Comparison of ENCODE assay signal across 1 cellular context in the genomic region with DNA sequence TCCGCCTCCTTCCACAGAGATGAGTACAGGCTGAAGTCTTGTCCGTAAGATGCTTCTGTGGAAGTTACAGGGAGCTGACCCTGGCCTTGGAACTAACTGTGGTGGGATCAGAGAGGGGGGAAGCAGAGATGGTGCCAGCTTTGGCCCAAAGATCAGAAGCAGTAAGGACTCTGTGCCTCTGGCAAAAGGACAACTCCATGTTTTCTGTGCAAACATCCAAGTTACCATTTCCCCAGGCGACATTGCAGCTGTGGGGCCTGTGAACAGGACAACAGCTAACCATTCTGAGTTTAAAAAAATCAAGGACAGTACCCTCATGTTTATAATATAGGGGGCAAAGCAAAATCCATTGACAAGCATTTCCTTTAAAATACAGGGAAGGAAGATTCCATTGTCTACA.
TF ChIP-seq lines count a peak whose summit lies in the region.

No MANE protein-coding gene starts in this region.

TF ChIP-seq in HepG2, 621 proteins besides CTCF, POLR2A, EP300 and RAD21 (continued from another document and continues in another):
- TF ChIP-seq ZMYM3 (CRISPR knock-in tag; IDR thresholded peaks at IDR 0.05) = 0 out of 2 replicates have a peak, but pooled peaks have one; percentile 7
- TF ChIP-seq ZFYVE20 (CRISPR knock-in tag; IDR thresholded peaks at IDR 0.05; ENCODE audit: borderline replicate concordance, low read depth) = no peak
- TF ChIP-seq, protein P1, sequence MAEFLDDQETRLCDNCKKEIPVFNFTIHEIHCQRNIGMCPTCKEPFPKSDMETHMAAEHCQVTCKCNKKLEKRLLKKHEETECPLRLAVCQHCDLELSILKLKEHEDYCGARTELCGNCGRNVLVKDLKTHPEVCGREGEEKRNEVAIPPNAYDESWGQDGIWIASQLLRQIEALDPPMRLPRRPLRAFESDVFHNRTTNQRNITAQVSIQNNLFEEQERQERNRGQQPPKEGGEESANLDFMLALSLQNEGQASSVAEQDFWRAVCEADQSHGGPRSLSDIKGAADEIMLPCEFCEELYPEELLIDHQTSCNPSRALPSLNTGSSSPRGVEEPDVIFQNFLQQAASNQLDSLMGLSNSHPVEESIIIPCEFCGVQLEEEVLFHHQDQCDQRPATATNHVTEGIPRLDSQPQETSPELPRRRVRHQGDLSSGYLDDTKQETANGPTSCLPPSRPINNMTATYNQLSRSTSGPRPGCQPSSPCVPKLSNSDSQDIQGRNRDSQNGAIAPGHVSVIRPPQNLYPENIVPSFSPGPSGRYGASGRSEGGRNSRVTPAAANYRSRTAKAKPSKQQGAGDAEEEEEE (CRISPR knock-in tag; IDR thresholded peaks at IDR 0.05; ENCODE audit: borderline replicate concordance) = no peak
- no peak for TF ChIP-seq ZNF296 (CRISPR knock-in tag; conservative IDR thresholded peaks at IDR 0.05)
- peak; percentile 48; the same call in 1 of the 2 replicates for TF ChIP-seq RXRB (CRISPR knock-in tag; IDR thresholded peaks at IDR 0.05; ENCODE audit: borderline replicate concordance)
- no peak for TF ChIP-seq ARHGAP35 (CRISPR knock-in tag; IDR thresholded peaks at IDR 0.05; ENCODE audit: borderline replicate concordance)
- no peak for TF ChIP-seq ZSCAN25 (CRISPR knock-in tag; IDR thresholded peaks at IDR 0.05)
- TF ChIP-seq ISL2 (CRISPR knock-in tag; IDR thresholded peaks at IDR 0.05) = peak; percentile 50; the same call in 1 of the 2 replicates
- 0 out of 2 replicates have a peak, but pooled peaks have one; percentile 33 for TF ChIP-seq HDAC1 (CRISPR knock-in tag; IDR thresholded peaks at IDR 0.05)
- TF ChIP-seq, protein P2, sequence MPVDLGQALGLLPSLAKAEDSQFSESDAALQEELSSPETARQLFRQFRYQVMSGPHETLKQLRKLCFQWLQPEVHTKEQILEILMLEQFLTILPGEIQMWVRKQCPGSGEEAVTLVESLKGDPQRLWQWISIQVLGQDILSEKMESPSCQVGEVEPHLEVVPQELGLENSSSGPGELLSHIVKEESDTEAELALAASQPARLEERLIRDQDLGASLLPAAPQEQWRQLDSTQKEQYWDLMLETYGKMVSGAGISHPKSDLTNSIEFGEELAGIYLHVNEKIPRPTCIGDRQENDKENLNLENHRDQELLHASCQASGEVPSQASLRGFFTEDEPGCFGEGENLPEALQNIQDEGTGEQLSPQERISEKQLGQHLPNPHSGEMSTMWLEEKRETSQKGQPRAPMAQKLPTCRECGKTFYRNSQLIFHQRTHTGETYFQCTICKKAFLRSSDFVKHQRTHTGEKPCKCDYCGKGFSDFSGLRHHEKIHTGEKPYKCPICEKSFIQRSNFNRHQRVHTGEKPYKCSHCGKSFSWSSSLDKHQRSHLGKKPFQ (CRISPR knock-in tag; IDR thresholded peaks at IDR 0.05; ENCODE audit: insufficient replicate concordance) = no peak
- peak; percentile 46; the same call in 1 of the 2 replicates for TF ChIP-seq ZNF605 (CRISPR knock-in tag; IDR thresholded peaks at IDR 0.05)
- TF ChIP-seq ZMYM2 (CRISPR knock-in tag; IDR thresholded peaks at IDR 0.05) = peak; percentile 56; the same call in 1 of the 2 replicates
- TF ChIP-seq GZF1 (CRISPR knock-in tag; IDR thresholded peaks at IDR 0.05) = peak; percentile 96
- TF ChIP-seq ZNF747 (CRISPR knock-in tag; IDR thresholded peaks at IDR 0.05; ENCODE audit: borderline replicate concordance) = no peak
- no peak for TF ChIP-seq NR1H2 (CRISPR knock-in tag; IDR thresholded peaks at IDR 0.05; ENCODE audit: borderline replicate concordance, low read depth)
- TF ChIP-seq ZNF350 (CRISPR knock-in tag; IDR thresholded peaks at IDR 0.05; ENCODE audit: borderline replicate concordance, low read depth) = no peak
- TF ChIP-seq, protein P3, sequence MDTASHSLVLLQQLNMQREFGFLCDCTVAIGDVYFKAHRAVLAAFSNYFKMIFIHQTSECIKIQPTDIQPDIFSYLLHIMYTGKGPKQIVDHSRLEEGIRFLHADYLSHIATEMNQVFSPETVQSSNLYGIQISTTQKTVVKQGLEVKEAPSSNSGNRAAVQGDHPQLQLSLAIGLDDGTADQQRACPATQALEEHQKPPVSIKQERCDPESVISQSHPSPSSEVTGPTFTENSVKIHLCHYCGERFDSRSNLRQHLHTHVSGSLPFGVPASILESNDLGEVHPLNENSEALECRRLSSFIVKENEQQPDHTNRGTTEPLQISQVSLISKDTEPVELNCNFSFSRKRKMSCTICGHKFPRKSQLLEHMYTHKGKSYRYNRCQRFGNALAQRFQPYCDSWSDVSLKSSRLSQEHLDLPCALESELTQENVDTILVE (CRISPR knock-in tag; IDR thresholded peaks at IDR 0.05) = no peak
- peak; percentile 96 for TF ChIP-seq HNF4A (CRISPR knock-in tag; IDR thresholded peaks at IDR 0.05)
- TF ChIP-seq SUZ12 (IDR thresholded peaks at IDR 0.05; ENCODE audit: low read depth, low read length) = no peak
- no peak for TF ChIP-seq FOXP1 (IDR thresholded peaks at IDR 0.05)
- peak; percentile 68 for TF ChIP-seq FOXP1 (CRISPR knock-in tag; IDR thresholded peaks at IDR 0.05)
- TF ChIP-seq NFKB2 (CRISPR knock-in tag; IDR thresholded peaks at IDR 0.05; ENCODE audit: borderline replicate concordance) = no peak
- TF ChIP-seq KLF9 (CRISPR knock-in tag; IDR thresholded peaks at IDR 0.05; ENCODE audit: low read depth) = no peak
- TF ChIP-seq TMF1 (CRISPR knock-in tag; IDR thresholded peaks at IDR 0.05; ENCODE audit: low read depth) = no peak
- TF ChIP-seq NKX3-1 (CRISPR knock-in tag; IDR thresholded peaks at IDR 0.05) = no peak
- TF ChIP-seq, protein P4, sequence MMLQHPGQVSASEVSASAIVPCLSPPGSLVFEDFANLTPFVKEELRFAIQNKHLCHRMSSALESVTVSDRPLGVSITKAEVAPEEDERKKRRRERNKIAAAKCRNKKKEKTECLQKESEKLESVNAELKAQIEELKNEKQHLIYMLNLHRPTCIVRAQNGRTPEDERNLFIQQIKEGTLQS (CRISPR knock-in tag; IDR thresholded peaks at IDR 0.05) = no peak
- TF ChIP-seq, protein P5, sequence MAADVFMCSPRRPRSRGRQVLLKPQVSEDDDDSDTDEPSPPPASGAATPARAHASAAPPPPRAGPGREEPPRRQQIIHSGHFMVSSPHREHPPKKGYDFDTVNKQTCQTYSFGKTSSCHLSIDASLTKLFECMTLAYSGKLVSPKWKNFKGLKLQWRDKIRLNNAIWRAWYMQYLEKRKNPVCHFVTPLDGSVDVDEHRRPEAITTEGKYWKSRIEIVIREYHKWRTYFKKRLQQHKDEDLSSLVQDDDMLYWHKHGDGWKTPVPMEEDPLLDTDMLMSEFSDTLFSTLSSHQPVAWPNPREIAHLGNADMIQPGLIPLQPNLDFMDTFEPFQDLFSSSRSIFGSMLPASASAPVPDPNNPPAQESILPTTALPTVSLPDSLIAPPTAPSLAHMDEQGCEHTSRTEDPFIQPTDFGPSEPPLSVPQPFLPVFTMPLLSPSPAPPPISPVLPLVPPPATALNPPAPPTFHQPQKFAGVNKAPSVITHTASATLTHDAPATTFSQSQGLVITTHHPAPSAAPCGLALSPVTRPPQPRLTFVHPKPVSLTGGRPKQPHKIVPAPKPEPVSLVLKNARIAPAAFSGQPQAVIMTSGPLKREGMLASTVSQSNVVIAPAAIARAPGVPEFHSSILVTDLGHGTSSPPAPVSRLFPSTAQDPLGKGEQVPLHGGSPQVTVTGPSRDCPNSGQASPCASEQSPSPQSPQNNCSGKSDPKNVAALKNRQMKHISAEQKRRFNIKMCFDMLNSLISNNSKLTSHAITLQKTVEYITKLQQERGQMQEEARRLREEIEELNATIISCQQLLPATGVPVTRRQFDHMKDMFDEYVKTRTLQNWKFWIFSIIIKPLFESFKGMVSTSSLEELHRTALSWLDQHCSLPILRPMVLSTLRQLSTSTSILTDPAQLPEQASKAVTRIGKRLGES (CRISPR knock-in tag; IDR thresholded peaks at IDR 0.05; ENCODE audit: borderline replicate concordance) = no peak
- TF ChIP-seq FOXK1 (CRISPR knock-in tag; IDR thresholded peaks at IDR 0.05; ENCODE audit: borderline replicate concordance, low read depth) = peak; percentile 54; the same call in 1 of the 2 replicates
- peak; percentile 28 for TF ChIP-seq YY1 (IDR thresholded peaks at IDR 0.05; ENCODE audit: insufficient read depth, insufficient replicate concordance, low read depth, low read length)
- TF ChIP-seq, protein P6, sequence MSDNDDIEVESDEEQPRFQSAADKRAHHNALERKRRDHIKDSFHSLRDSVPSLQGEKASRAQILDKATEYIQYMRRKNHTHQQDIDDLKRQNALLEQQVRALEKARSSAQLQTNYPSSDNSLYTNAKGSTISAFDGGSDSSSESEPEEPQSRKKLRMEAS (IDR thresholded peaks at IDR 0.05) = peak; percentile 52
- peak; percentile 63; the same call in 1 of the 2 replicates for TF ChIP-seq ZMYM4 (CRISPR knock-in tag; IDR thresholded peaks at IDR 0.05)
- no peak for TF ChIP-seq MBNL3 (CRISPR knock-in tag; conservative IDR thresholded peaks at IDR 0.05)
- TF ChIP-seq NFIC (IDR thresholded peaks at IDR 0.05; ENCODE audit: low read length) = 0 out of 2 replicates have a peak, but pooled peaks have one; percentile 44
- no peak for TF ChIP-seq SCMH1 (CRISPR knock-in tag; IDR thresholded peaks at IDR 0.05; ENCODE audit: borderline replicate concordance)
- TF ChIP-seq TGIF2 (CRISPR knock-in tag; IDR thresholded peaks at IDR 0.05) = no peak
- no peak for TF ChIP-seq ZFP62 (CRISPR knock-in tag; IDR thresholded peaks at IDR 0.05)
- TF ChIP-seq PITX1 (CRISPR knock-in tag; IDR thresholded peaks at IDR 0.05) = peak; percentile 58; the same call in 1 of the 2 replicates
- TF ChIP-seq, protein P7, sequence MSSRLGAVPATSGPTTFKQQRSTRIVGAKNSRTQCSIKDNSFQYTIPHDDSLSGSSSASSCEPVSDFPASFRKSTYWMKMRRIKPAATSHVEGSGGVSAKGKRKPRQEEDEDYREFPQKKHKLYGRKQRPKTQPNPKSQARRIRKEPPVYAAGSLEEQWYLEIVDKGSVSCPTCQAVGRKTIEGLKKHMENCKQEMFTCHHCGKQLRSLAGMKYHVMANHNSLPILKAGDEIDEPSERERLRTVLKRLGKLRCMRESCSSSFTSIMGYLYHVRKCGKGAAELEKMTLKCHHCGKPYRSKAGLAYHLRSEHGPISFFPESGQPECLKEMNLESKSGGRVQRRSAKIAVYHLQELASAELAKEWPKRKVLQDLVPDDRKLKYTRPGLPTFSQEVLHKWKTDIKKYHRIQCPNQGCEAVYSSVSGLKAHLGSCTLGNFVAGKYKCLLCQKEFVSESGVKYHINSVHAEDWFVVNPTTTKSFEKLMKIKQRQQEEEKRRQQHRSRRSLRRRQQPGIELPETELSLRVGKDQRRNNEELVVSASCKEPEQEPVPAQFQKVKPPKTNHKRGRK (CRISPR knock-in tag; IDR thresholded peaks at IDR 0.05) = no peak
- TF ChIP-seq ATAD3A (CRISPR knock-in tag; IDR thresholded peaks at IDR 0.05) = no peak
- TF ChIP-seq PHF21A (CRISPR knock-in tag; IDR thresholded peaks at IDR 0.05) = peak; percentile 71
- no peak for TF ChIP-seq SALL2 (CRISPR knock-in tag; IDR thresholded peaks at IDR 0.05)
- TF ChIP-seq, protein P8, sequence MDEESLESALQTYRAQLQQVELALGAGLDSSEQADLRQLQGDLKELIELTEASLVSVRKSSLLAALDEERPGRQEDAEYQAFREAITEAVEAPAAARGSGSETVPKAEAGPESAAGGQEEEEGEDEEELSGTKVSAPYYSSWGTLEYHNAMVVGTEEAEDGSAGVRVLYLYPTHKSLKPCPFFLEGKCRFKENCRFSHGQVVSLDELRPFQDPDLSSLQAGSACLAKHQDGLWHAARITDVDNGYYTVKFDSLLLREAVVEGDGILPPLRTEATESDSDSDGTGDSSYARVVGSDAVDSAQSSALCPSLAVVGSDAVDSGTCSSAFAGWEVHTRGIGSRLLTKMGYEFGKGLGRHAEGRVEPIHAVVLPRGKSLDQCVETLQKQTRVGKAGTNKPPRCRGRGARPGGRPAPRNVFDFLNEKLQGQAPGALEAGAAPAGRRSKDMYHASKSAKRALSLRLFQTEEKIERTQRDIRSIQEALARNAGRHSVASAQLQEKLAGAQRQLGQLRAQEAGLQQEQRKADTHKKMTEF (CRISPR knock-in tag; IDR thresholded peaks at IDR 0.05) = 0 out of 2 replicates have a peak, but pooled peaks have one; percentile 32
- TF ChIP-seq, protein P9, sequence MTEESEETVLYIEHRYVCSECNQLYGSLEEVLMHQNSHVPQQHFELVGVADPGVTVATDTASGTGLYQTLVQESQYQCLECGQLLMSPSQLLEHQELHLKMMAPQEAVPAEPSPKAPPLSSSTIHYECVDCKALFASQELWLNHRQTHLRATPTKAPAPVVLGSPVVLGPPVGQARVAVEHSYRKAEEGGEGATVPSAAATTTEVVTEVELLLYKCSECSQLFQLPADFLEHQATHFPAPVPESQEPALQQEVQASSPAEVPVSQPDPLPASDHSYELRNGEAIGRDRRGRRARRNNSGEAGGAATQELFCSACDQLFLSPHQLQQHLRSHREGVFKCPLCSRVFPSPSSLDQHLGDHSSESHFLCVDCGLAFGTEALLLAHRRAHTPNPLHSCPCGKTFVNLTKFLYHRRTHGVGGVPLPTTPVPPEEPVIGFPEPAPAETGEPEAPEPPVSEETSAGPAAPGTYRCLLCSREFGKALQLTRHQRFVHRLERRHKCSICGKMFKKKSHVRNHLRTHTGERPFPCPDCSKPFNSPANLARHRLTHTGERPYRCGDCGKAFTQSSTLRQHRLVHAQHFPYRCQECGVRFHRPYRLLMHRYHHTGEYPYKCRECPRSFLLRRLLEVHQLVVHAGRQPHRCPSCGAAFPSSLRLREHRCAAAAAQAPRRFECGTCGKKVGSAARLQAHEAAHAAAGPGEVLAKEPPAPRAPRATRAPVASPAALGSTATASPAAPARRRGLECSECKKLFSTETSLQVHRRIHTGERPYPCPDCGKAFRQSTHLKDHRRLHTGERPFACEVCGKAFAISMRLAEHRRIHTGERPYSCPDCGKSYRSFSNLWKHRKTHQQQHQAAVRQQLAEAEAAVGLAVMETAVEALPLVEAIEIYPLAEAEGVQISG (CRISPR knock-in tag; IDR thresholded peaks at IDR 0.05) = peak; percentile 51
- TF ChIP-seq ZNF749 (CRISPR knock-in tag; IDR thresholded peaks at IDR 0.05; ENCODE audit: borderline replicate concordance) = no peak
- TF ChIP-seq CREM (IDR thresholded peaks at IDR 0.05) = peak; percentile 59
- no peak for TF ChIP-seq CREM (CRISPR knock-in tag; IDR thresholded peaks at IDR 0.05)
- TF ChIP-seq, protein P10, sequence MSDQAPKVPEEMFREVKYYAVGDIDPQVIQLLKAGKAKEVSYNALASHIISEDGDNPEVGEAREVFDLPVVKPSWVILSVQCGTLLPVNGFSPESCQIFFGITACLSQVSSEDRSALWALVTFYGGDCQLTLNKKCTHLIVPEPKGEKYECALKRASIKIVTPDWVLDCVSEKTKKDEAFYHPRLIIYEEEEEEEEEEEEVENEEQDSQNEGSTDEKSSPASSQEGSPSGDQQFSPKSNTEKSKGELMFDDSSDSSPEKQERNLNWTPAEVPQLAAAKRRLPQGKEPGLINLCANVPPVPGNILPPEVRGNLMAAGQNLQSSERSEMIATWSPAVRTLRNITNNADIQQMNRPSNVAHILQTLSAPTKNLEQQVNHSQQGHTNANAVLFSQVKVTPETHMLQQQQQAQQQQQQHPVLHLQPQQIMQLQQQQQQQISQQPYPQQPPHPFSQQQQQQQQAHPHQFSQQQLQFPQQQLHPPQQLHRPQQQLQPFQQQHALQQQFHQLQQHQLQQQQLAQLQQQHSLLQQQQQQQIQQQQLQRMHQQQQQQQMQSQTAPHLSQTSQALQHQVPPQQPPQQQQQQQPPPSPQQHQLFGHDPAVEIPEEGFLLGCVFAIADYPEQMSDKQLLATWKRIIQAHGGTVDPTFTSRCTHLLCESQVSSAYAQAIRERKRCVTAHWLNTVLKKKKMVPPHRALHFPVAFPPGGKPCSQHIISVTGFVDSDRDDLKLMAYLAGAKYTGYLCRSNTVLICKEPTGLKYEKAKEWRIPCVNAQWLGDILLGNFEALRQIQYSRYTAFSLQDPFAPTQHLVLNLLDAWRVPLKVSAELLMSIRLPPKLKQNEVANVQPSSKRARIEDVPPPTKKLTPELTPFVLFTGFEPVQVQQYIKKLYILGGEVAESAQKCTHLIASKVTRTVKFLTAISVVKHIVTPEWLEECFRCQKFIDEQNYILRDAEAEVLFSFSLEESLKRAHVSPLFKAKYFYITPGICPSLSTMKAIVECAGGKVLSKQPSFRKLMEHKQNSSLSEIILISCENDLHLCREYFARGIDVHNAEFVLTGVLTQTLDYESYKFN (CRISPR knock-in tag; conservative IDR thresholded peaks at IDR 0.05) = peak; percentile 92
